ENCODE assay signal across 33 cellular contexts in the genomic region with DNA sequence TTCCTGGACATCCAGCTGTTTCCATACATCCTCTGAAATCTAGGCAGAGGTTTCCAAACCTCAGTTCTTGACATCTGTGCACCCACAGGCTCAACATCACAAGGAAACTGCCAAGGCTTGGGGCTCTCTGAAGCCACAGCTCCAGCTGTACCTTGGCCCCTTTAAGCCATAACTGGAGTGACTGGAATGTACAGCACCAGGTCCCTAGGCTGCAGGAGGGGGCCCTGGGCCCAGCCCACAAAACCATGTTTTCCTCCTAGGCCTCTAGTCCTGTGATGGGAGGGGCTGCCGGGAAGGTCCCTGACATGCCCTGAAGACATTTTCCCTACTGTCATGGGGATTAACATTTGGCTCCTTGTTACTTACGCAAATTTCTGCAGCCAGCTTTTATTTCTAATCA.
"Had no signal": no experiment of that assay in that cellular context is flagged by ENCODE, and none has a peak within 500 bp of the region (broad histone marks: within the 10 kb centered on the region; RNA-seq: fewer than 3 reads in every experiment).

No MANE protein-coding gene starts in this region.

- FAIRE-seq: astrocyte, bronchial epithelial cell had no signal

- H3K4me1 ChIP-seq: adrenal gland, ascending aorta, body of pancreas, breast epithelium had no signal

- ATAC-seq: activated naive CD4-positive, alpha-beta T cell treated with anti-CD3 and anti-CD28 coated beads, Interleukin-2, amount 50 U/mL, for 72 hours; activated naive CD8-positive, alpha-beta T cell treated with anti-CD3 and anti-CD28 coated beads, Interleukin-2, amount 50 U/mL, for 24 hours; activated T-cell treated with anti-CD3 and anti-CD28 coated beads, Interleukin-2, amount 50 U/mL, for 4 hours; activated T-cell treated with anti-CD3 and anti-CD28 coated beads, Interleukin-2, amount 50 U/mL, for 72 hours; activated T-helper 17 cell treated with anti-CD3 and anti-CD28 coated beads, Interleukin-2, amount 50 U/mL, for 72 hours; body of pancreas had no signal

- H3K9me3 ChIP-seq: adrenal gland had no signal

- H3K27me3 ChIP-seq: adrenal gland, ascending aorta, body of pancreas, brain microvascular endothelial cell, breast epithelium, cardiac muscle cell had no signal

- DNase-seq: activated effector memory CD4-positive, alpha-beta T cell treated with anti-CD3 and anti-CD28 coated beads, Interleukin-2, amount 50 U/mL, for 16 hours; activated effector memory CD4-positive, alpha-beta T cell treated with Interleukin-2 at 50 U/mL for 16 hours; activated gamma-delta T cell; activated gamma-delta T cell treated with Interleukin-2 at 50 U/mL for 16 hours; activated naive CD4-positive, alpha-beta T cell; activated naive CD4-positive, alpha-beta T cell treated with anti-CD3 and anti-CD28 coated beads for 36 hours; activated naive CD4-positive, alpha-beta T cell treated with anti-CD3 and anti-CD28 coated beads, Interleukin-2, amount 10 ng/mL, durations not matched to agents 7 days and 5 days; activated naive CD4-positive, alpha-beta T cell treated with anti-CD3 and anti-CD28 coated beads, Interleukin-2, amount 50 U/mL, for 16 hours; activated naive CD4-positive, alpha-beta T cell treated with Interleukin-2 at 50 U/mL for 16 hours; activated naive CD8-positive, alpha-beta T cell treated with anti-CD3 and anti-CD28 coated beads for 36 hours; activated naive CD8-positive, alpha-beta T cell treated with anti-CD3 and anti-CD28 coated beads, Interleukin-2, amount 10 ng/mL, durations not matched to agents 7 days and 5 days; activated naive CD8-positive, alpha-beta T cell treated with anti-CD3 and anti-CD28 coated beads, Interleukin-2, amount 50 U/mL, for 24 hours; activated T-cell treated with anti-CD3 and anti-CD28 coated beads, Interleukin-2, amount 50 U/mL, for 24 hours; activated T-cell treated with anti-CD3 and anti-CD28 coated beads, Interleukin-2, amount 50 U/mL, for 4 hours; activated T-cell treated with anti-CD3 and anti-CD28 coated beads, Interleukin-2, amount 50 U/mL, for 48 hours; activated T-cell treated with anti-CD3 and anti-CD28 coated beads, Interleukin-2, amount 50 U/mL, for 72 hours; adrenal gland; amniotic stem cell; amygdala; anterior cingulate cortex; aorta; body of pancreas; brain microvascular endothelial cell; caudate nucleus; central memory CD4-positive, alpha-beta T cell; cerebellar nuclear complex had no signal

- H3K27ac ChIP-seq: adrenal gland, ascending aorta, body of pancreas, brain microvascular endothelial cell, breast epithelium, cardiac muscle cell had no signal

- H3K4me3 ChIP-seq: adrenal gland, ascending aorta, body of pancreas, breast epithelium, cardiac muscle cell had no signal

- H3K36me3 ChIP-seq: adrenal gland, ascending aorta, brain microvascular endothelial cell, breast epithelium, cardiac muscle cell had no signal
